8 cellular contexts compared by ENCODE assay signal in genomic region chr7:102463841-102464576, GRCh38. TPM values are rescaled to one million over a fixed set of nuclear protein-coding genes. Genes with fewer than 3 reads are reported as not detected.
DNase-seq lines count a peak whose midpoint lies in the region; ATAC-seq and TF ChIP-seq lines count a peak whose summit lies in the region.

No MANE protein-coding gene starts in this region.

- TF ChIP-seq CTCF in natural killer cell (IDR thresholded peaks at IDR 0.05), result no peak

- 11 to 12% methylated on average over 24 of the region's 24 CpGs for WGBS in esophagus, 2 donors

- no peaks in the 10 kb centered on the region for H3K27me3 Mint-ChIP-seq in natural killer cell (ENCODE audit: low read depth in 2 of 2)

- H3K4me1 ChIP-seq in esophagus (ENCODE audit: control insufficient read depth in 2 of 2, insufficient read depth in 2 of 2, low read length in 1 of 2), result peaks cover 5 to 8% of the 10 kb centered on the region in 2 donors

- peaks cover 12 to 50% of the 10 kb centered on the region in 2 donors for H3K4me1 Mint-ChIP-seq in natural killer cell

- H3K27ac ChIP-seq in SK-N-MC, result peak overlapping the region; percentile 49; the same call in 1 of the 2 replicates
- H3K27ac ChIP-seq in esophagus (ENCODE audit: low read depth in 2 of 2, low read length in 1 of 2), result peak overlapping the region in 1 of 2 donors; percentile 47

- H3K9me3 Mint-ChIP-seq in natural killer cell, result no peaks in the 10 kb centered on the region

- intact Hi-C loops in natural killer cell (cut with micrococcal nuclease), result loop anchor here (2.0 to 5.0 kb wide), 3 partner anchors 47 to 67 kb away; partner anchors contain the start of gene PRKRIP1

- H3K9me3 ChIP-seq in SK-N-MC (ENCODE audit: low read depth, low read length) (no peaks in the 10 kb centered on the region), esophagus (ENCODE audit: control insufficient read depth in 2 of 2, insufficient read depth in 1 of 2, low read depth in 1 of 2, low read length in 1 of 2) (no peaks in the 10 kb centered on the region)

- peak overlapping the region; percentile 72 to 83 for H3K27ac Mint-ChIP-seq in natural killer cell

- peak overlapping the region; percentile 97 for H3K4me3 ChIP-seq in SK-N-MC
- H3K4me3 ChIP-seq in esophagus (ENCODE audit: low read depth in 1 of 2, low read length in 2 of 2), result peak overlapping the region; percentile 84 to 93

- peak; percentile 9 for DNase-seq in activated CD4-positive, alpha-beta T cell treated with anti-CD3 and anti-CD28 coated beads, Interleukin-2, amount 50 U/mL, for 1 hour
- no peak for DNase-seq in activated CD4-positive, alpha-beta T cell treated with anti-CD3 and anti-CD28 coated beads for 48 hours
- DNase-seq in SK-N-MC (ENCODE audit: low read depth, low spot score) (no peak), natural killer cell (no peak), NCI-H2107 (lab: John Stamatoyannopoulos, UW) (no peak)

- no peaks in the 10 kb centered on the region for H3K36me3 Mint-ChIP-seq in natural killer cell

- no peaks in the 10 kb centered on the region for H3K27me3 ChIP-seq in esophagus (ENCODE audit: control insufficient read depth in 1 of 2, insufficient read depth in 2 of 2, low read length in 2 of 2)

- ATAC-seq in natural killer cell, result no peak
- ATAC-seq in HG03520 (IDR thresholded peaks at IDR 0.05; ENCODE audit: unreplicated experiment), result no peak
- no peak for ATAC-seq in HG02970 (IDR thresholded peaks at IDR 0.05; ENCODE audit: low FRiP score, unreplicated experiment)

- H3K9ac ChIP-seq in SK-N-MC (ENCODE audit: insufficient read length), result peak overlapping the region; percentile 95

- peak overlapping the region; percentile 90 for H3K4me3 Mint-ChIP-seq in natural killer cell

- peaks cover 3% of the 10 kb centered on the region; the same call in 1 of the 2 replicates for H3K36me3 ChIP-seq in SK-N-MC (ENCODE audit: insufficient read depth, low read length)
- peaks cover 0 to 7% of the 10 kb centered on the region in 2 donors for H3K36me3 ChIP-seq in esophagus (ENCODE audit: control insufficient read depth in 2 of 2, insufficient read depth in 2 of 2, low read length in 1 of 2)

RNA-seq across cellular contexts. Expression of gene ALKBH4, which starts 0.7 kb away (rescaled TPM):
- 1 to 10 TPM; 7.6 TPM for polyA plus RNA-seq in esophagus
- 1 to 10 TPM; 4.1 to 9.2 (median 9.1) TPM for total RNA-seq in natural killer cell

RNA-seq across cellular contexts. Expression of gene LRWD1, which starts 0.8 kb away (rescaled TPM):
- polyA plus RNA-seq in esophagus, result 1 to 10 TPM; 6.3 to 9.5 TPM
- 10 to 100 TPM; 20.0 to 24.1 (median 20.4) TPM for total RNA-seq in natural killer cell

RNA-seq across cellular contexts. Expression of gene POLR2J, which starts 14.7 kb away (rescaled TPM):
- 10 to 100 TPM; 68.9 to 89.4 TPM for polyA plus RNA-seq in esophagus
- 10 to 100 TPM; 35.3 to 44.5 (median 44.5) TPM for total RNA-seq in natural killer cell

RNA-seq across cellular contexts. Expression of gene ORAI2, which starts 30.6 kb away (rescaled TPM):
- polyA plus RNA-seq in esophagus, result 1 to 10 TPM in 1 of 2 donors, under 1 TPM in 1; 0.71 to 1.4 TPM
- total RNA-seq in natural killer cell, result 10 to 100 TPM; 39.1 to 55.0 (median 41.3) TPM

RNA-seq across cellular contexts. Expression of gene RASA4B, which starts 53.6 kb away (rescaled TPM):
- polyA plus RNA-seq in esophagus, result 1 to 10 TPM; 4.6 to 4.9 TPM
- total RNA-seq in natural killer cell, result 10 to 100 TPM in 2 of 3 donors, 1 to 10 TPM in 1; 2.4 to 14.3 (median 12.3) TPM
